8 cellular contexts compared by ENCODE assay signal in the genomic region with DNA sequence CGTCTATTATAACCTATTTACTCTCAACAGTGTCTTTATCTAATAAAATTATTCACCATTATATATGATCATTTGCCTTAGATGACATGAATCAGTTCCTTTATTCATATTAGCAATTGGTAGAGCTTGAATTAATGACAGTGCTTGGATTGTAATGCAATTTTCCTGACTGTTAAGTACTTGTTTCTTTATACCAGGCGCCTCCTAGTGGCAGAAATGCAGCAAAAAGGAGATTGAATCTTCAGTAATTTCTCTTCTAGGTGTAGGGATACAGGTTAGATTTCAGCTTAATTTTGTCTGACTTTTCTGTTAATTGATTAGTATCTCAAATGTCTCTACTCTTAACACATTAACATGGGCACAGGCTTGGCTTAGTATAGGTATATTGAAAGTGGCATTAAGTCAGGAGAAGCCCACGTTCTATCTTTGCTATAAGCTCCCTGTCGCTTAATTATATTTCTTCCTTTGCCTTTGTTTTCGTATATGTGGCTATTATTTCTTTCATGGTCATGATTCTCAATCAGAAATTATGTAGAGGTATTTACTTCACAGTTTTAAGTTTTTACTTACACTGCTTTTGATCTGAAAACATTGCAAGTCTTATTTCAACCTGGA. TPM values are rescaled to one million over a fixed set of nuclear protein-coding genes. Genes with fewer than 3 reads are reported as not detected.
DNase-seq lines count a peak whose midpoint lies in the region; ATAC-seq and TF ChIP-seq lines count a peak whose summit lies in the region.

No MANE protein-coding gene starts in this region.

- H3K27ac Mint-ChIP-seq in immature natural killer cell = no peak overlapping the region

- H3K9me3 ChIP-seq in body of pancreas = no peaks in the 10 kb centered on the region

- no peak for TF ChIP-seq POLR2A in body of pancreas (IDR thresholded peaks at IDR 0.05)

- no peaks in the 10 kb centered on the region for H3K36me3 ChIP-seq in body of pancreas (replicated peaks in 1 of 2; ENCODE audit: insufficient read depth in 1 of 2, low read depth in 2 of 2)

- no peaks in the 10 kb centered on the region for H3K4me1 Mint-ChIP-seq in immature natural killer cell

- WGBS in body of pancreas, 2 donors = 40 to 47% methylated on average over 5 of the region's 5 CpGs

- H3K4me1 ChIP-seq in body of pancreas = no peaks in the 10 kb centered on the region

- H3K4me3 ChIP-seq in body of pancreas = no peak overlapping the region

- no peak overlapping the region for H3K4me3 Mint-ChIP-seq in immature natural killer cell

- no peak overlapping the region for H3K27ac ChIP-seq in body of pancreas

- H3K36me3 Mint-ChIP-seq in immature natural killer cell = no peaks in the 10 kb centered on the region

- intact Hi-C loops in body of pancreas (cut with DNase I) = loop anchor here (5.0 kb wide), 1 partner anchor 465 kb away; no protein-coding TSS in a partner anchor

- H3K27me3 ChIP-seq in body of pancreas = no peaks in the 10 kb centered on the region

- peaks cover 0 to 2% (median 0%) of the 10 kb centered on the region in 6 donors for H3K9me3 Mint-ChIP-seq in immature natural killer cell

- H3K27me3 Mint-ChIP-seq in immature natural killer cell (ENCODE audit: low read depth in 3 of 3) = peaks cover 2 to 3% (median 2%) of the 10 kb centered on the region in 3 donors

- ATAC-seq in body of pancreas = peak; percentile 62
- no peak for ATAC-seq in GM19455 (IDR thresholded peaks at IDR 0.05; ENCODE audit: unreplicated experiment)

- TF ChIP-seq CTCF in body of pancreas (IDR thresholded peaks at IDR 0.05) = peak; percentile 76 to 82 (median 79)

- DNase-seq in activated T-cell treated with anti-CD3 and anti-CD28 coated beads for 1 hour (ENCODE audit: low read depth) (peak; percentile 57), NCI-H146 (lab: John Stamatoyannopoulos, UW) (peak; percentile 82), T follicular helper cell (ENCODE audit: low read depth) (peak; percentile 38), body of pancreas (peak; percentile 76 to 83 (median 80)), immature natural killer cell (peak; percentile 12 to 40 (median 24))
- no peak for DNase-seq in activated T-cell treated with anti-CD3 and anti-CD28 coated beads, Interleukin-2, amount 50 U/mL, for 1 hour
- DNase-seq in stimulated activated CD4-positive, alpha-beta T cell treated with anti-CD3 and anti-CD28 coated beads, Interleukin-1b, Interleukin-23, amount 100 ng/mL, for 24 hours (ENCODE audit: low read depth in 4 of 4, low spot score in 1 of 4) = peak; percentile 38 to 44 (median 42)

RNA-seq across cellular contexts. Expression of a gene that starts 9.1 kb away (rescaled TPM):
- total RNA-seq in body of pancreas = 10 to 100 TPM; 18.4 to 30.7 TPM
- 1 to 10 TPM in 1 of 3 donors, under 1 TPM in 1, not detected in 1; 0.52 to 1.3 TPM for polyA plus RNA-seq in immature natural killer cell

RNA-seq across cellular contexts. Expression of a gene that starts 43.3 kb away (rescaled TPM):
- 10 to 100 TPM; 13.5 to 17.9 TPM for total RNA-seq in body of pancreas
- 10 to 100 TPM; 13.2 to 15.4 (median 15.1) TPM for polyA plus RNA-seq in immature natural killer cell
